Comparison of ENCODE assay signal across 29 cellular contexts in the genomic region with DNA sequence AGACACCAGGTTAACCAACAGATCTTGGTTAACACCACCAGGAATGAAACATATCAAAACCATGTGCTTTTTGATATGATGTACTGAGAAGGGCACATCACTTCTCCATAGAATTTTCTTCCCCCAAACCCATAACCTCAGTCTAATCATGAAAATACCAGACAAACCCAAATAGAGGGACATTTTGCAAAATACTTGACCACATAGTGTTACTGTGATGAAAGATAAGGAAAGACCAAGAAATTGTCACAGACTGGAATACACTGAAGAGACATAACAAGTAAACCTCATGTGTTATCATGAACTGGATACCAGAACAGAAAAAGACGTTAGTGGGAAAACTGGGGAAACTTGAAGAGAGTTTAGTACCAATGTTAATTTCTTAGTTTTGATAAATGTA.
"Had no signal": no experiment of that assay in that cellular context is flagged by ENCODE, and none has a peak within 500 bp of the region (broad histone marks: within the 10 kb centered on the region; RNA-seq: fewer than 3 reads in every experiment).

No MANE protein-coding gene starts in this region.

- H3K27ac ChIP-seq: epithelial cell of prostate, gastrocnemius medialis, neural progenitor cell, parathyroid adenoma, right lobe of liver, suprapubic skin, transverse colon, upper lobe of right lung, vagina had no signal

- H3K9me3 Mint-ChIP-seq: nephron; neural progenitor cell; stimulated activated naive CD8-positive, alpha-beta T cell treated with anti-CD3 and anti-CD28 coated beads, Interleukin-15, amount 100 ng/mL, for 72 hours had no signal

- H3K9me3 ChIP-seq: gastrocnemius medialis, right lobe of liver, suprapubic skin, transverse colon, upper lobe of right lung, vagina had no signal

- H3K27me3 Mint-ChIP-seq: dendritic cell treated with granulocyte-macrophage colony-stimulating factor and Interleukin-4, amounts not matched to agents 40 ng/mL and 50 ng/mL, for 4 days; progenitor cell of endocrine pancreas; stimulated activated naive CD8-positive, alpha-beta T cell treated with anti-CD3 and anti-CD28 coated beads, Interleukin-15, amount 100 ng/mL, for 72 hours had no signal

- H3K9ac ChIP-seq: neural progenitor cell, parathyroid adenoma had no signal

- H3K4me1 Mint-ChIP-seq: naive thymus-derived CD4-positive, alpha-beta T cell; nephron; stimulated activated naive CD8-positive, alpha-beta T cell treated with anti-CD3 and anti-CD28 coated beads, Interleukin-15, amount 100 ng/mL, for 72 hours had no signal

- H3K4me2 ChIP-seq: neural progenitor cell had no signal

- H3K4me1 ChIP-seq: gastrocnemius medialis, parathyroid adenoma, right lobe of liver, suprapubic skin, transverse colon, upper lobe of right lung, vagina had no signal

- DNase-seq: effector CD8-positive, alpha-beta T cell; endodermal cell; foreskin fibroblast; gastrocnemius medialis; head of caudate nucleus; mesendoderm; midbrain; naive thymus-derived CD4-positive, alpha-beta T cell; right lobe of liver; small intestine; stimulated activated CD4-positive, alpha-beta T cell treated with anti-CD3 and anti-CD28 coated beads, Interleukin-12 subunit alpha, Interleukin-12 subunit beta, amount 100 ng/mL, for 4 hours; stimulated activated CD4-positive, alpha-beta T cell treated with anti-CD3 and anti-CD28 coated beads, Interleukin-1b, Interleukin-23, amount 100 ng/mL, for 48 hours; stimulated activated CD4-positive, alpha-beta T cell treated with anti-CD3 and anti-CD28 coated beads, Interleukin-4, amount 100 ng/mL, for 1 hour; stimulated activated CD8-positive, alpha-beta memory T cell treated with anti-CD3 and anti-CD28 coated beads, Interleukin-4, amount 100 ng/mL, for 48 hours; stimulated activated naive CD4-positive, alpha-beta T cell; stimulated activated naive CD8-positive, alpha-beta T cell treated with anti-CD3 and anti-CD28 coated beads, Interleukin-15, amount 100 ng/mL, for 72 hours; transverse colon; upper lobe of right lung had no signal

- H3K27me3 ChIP-seq: gastrocnemius medialis, neural progenitor cell, right lobe of liver, suprapubic skin, transverse colon, upper lobe of right lung, vagina had no signal

- FAIRE-seq: keratinocyte, small intestine had no signal

- H3K36me3 ChIP-seq: gastrocnemius medialis, neural progenitor cell, right lobe of liver, suprapubic skin, transverse colon, upper lobe of right lung, vagina had no signal

- H3K79me2 ChIP-seq: parathyroid adenoma had no signal

- H2AFZ ChIP-seq: neural progenitor cell, parathyroid adenoma had no signal

- ATAC-seq: esophagus mucosa; gastrocnemius medialis; left lobe of liver; naive thymus-derived CD4-positive, alpha-beta T cell; right lobe of liver; stimulated activated naive CD8-positive, alpha-beta T cell treated with anti-CD3 and anti-CD28 coated beads, Interleukin-15, amount 100 ng/mL, for 72 hours; upper lobe of right lung had no signal

- H3K4me3 Mint-ChIP-seq: dendritic cell treated with granulocyte-macrophage colony-stimulating factor and Interleukin-4, amounts not matched to agents 40 ng/mL and 50 ng/mL, for 4 days; endodermal cell; naive thymus-derived CD4-positive, alpha-beta T cell; nephron; neural progenitor cell; stimulated activated naive CD8-positive, alpha-beta T cell treated with anti-CD3 and anti-CD28 coated beads, Interleukin-15, amount 100 ng/mL, for 72 hours had no signal

- H3K36me3 Mint-ChIP-seq: naive thymus-derived CD4-positive, alpha-beta T cell; neural progenitor cell had no signal

- H3K27ac Mint-ChIP-seq: dendritic cell treated with granulocyte-macrophage colony-stimulating factor and Interleukin-4, amounts not matched to agents 40 ng/mL and 50 ng/mL, for 4 days; endodermal cell; naive thymus-derived CD4-positive, alpha-beta T cell; nephron; neural progenitor cell; progenitor cell of endocrine pancreas; stimulated activated naive CD8-positive, alpha-beta T cell treated with anti-CD3 and anti-CD28 coated beads, Interleukin-15, amount 100 ng/mL, for 72 hours had no signal

- H3K4me3 ChIP-seq: gastrocnemius medialis, neural progenitor cell, right lobe of liver, suprapubic skin, transverse colon, upper lobe of right lung, vagina had no signal
